ENCODE assay signal across 27 cellular contexts in genomic region chr19:6699935-6700334, GRCh38. TPM values are rescaled to one million over a fixed set of nuclear protein-coding genes. Genes with fewer than 3 reads are reported as not detected.
"Had no signal": no experiment of that assay in that cellular context is flagged by ENCODE, and none has a peak within 500 bp of the region (broad histone marks: within the 10 kb centered on the region; RNA-seq: fewer than 3 reads in every experiment).

No MANE protein-coding gene starts in this region.

- H3K9me2 ChIP-seq: SK-N-SH had no signal

- ATAC-seq: HepG2, T-cell had no signal

- H3K27ac ChIP-seq: KMS-11, RWPE1 had no signal

- H3K9ac ChIP-seq: KMS-11, SK-N-SH had no signal

- H3K4me2 ChIP-seq: KMS-11, SK-N-SH had no signal

- DNase-seq: IMR-90, Kasumi-1, MV-4-11, NCI-H1048, NCI-H1105 treated with DMSO at 0.1 percent for 48 hours, NCI-H1417 treated with DMSO at 0.1 percent for 48 hours, NCI-H146, NCI-H187, NCI-H2029, NCI-H2081 treated with DMSO at 0.1 percent for 48 hours, NCI-H2171, NCI-H226, NCI-H446, NCI-H510A, NCI-H524 treated with DMSO at 0.1 percent for 48 hours, NCI-H69, NCI-H774, SHP77, SK-N-SH, SW 1271, T-cell had no signal

- H3K9me3 ChIP-seq: SK-N-SH had no signal

- FAIRE-seq: HepG2 had no signal

RNA-seq across cellular contexts. Expression of gene C3, which starts 20.5 kb away (rescaled TPM):
- total RNA-seq: IMR-90, SK-MEL-5 had no signal

RNA-seq across cellular contexts. Expression of gene TNFSF14, which starts 30.0 kb away (rescaled TPM):
- total RNA-seq: HT1080, IMR-90, M059J, SK-MEL-5 had no signal
- polyA plus RNA-seq: IMR-90, SK-N-SH had no signal
